In the genomic region with DNA sequence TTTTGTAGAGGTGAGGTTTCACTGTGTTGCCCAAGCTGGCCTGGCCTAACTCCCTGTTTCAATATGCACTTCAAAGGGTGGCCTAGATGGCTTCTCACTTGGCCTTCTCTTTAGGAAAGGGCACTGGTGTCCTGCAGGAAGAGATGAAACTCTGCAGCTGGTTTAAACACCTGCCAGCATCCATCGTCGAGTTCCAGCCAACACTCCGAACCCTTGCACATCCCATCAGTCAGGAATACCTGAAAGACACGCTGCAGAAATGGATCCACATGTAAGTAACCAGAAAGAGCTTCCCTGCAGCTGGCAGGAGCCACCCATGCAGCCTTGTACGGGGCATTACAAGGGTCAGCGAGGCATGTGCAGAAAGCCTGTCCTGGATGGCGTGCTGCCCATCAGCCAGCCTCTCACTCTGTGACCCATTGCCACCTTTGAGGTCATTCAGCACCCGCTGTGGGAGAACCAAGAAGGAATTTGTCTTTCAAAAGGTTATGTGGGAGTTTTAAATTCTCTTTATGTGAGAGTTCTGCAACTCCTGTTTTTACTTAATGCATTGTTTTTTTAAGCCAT, we compare ENCODE assay signal across 16 cellular contexts. TPM values are rescaled to one million over a fixed set of nuclear protein-coding genes. Genes with fewer than 3 reads are reported as not detected.
A peak's percentile ranks its signal among the peaks of the same experiment; 100 is the strongest.
DNase-seq lines count a peak whose midpoint lies in the region; ATAC-seq and TF ChIP-seq lines count a peak whose summit lies in the region.
"Had no signal": no experiment of that assay in that cellular context is flagged by ENCODE, and none has a peak within 500 bp of the region (broad histone marks: within the 10 kb centered on the region; RNA-seq: fewer than 3 reads in every experiment).

No MANE protein-coding gene starts in this region.

- H3K27me3 ChIP-seq in prostate gland (replicated peaks; ENCODE audit: insufficient read depth), result no peaks in the 10 kb centered on the region
- H3K27me3 ChIP-seq: BE2C had no signal

- ATAC-seq in T-helper 17 cell (no peak), left lobe of liver (peak; percentile 65)

- no peak overlapping the region for H3K4me3 Mint-ChIP-seq in T-helper 17 cell
- H3K4me3 Mint-ChIP-seq: CD4-positive, alpha-beta T cell had no signal

- 92% methylated on average over 8 of the region's 8 CpGs for WGBS in prostate gland

- H3K4me1 ChIP-seq in prostate gland (replicated peaks), result peaks cover 5% of the 10 kb centered on the region

- no peaks in the 10 kb centered on the region for H3K27me3 Mint-ChIP-seq in T-helper 17 cell
- H3K27me3 Mint-ChIP-seq: CD4-positive, alpha-beta T cell had no signal

- no peak for TF ChIP-seq POLR2A in prostate gland (IDR thresholded peaks at IDR 0.05)

- intact Hi-C loops in prostate gland (cut with DNase I), result loop anchor here (10.0 kb wide), 1 partner anchor 165 kb away; no protein-coding TSS in a partner anchor

- H3K27ac ChIP-seq in prostate gland, result no peak overlapping the region
- H3K27ac ChIP-seq: GM23248, HL-60 had no signal

- peaks cover 18 to 30% of the 10 kb centered on the region in 2 donors for H3K36me3 ChIP-seq in prostate gland

- peak overlapping the region; percentile 62 for H3K27ac Mint-ChIP-seq in T-helper 17 cell
- H3K27ac Mint-ChIP-seq: CD4-positive, alpha-beta T cell had no signal

- H3K4me1 Mint-ChIP-seq in T-helper 17 cell, result peaks cover 29% of the 10 kb centered on the region

- no peak for TF ChIP-seq CTCF in prostate gland (IDR thresholded peaks at IDR 0.05)

- peaks cover 11% of the 10 kb centered on the region for H3K36me3 Mint-ChIP-seq in T-helper 17 cell (ENCODE audit: low read depth)

- H3K9me3 ChIP-seq in T-helper 17 cell (ENCODE audit: control insufficient read depth, low read length, poor library complexity, severe bottlenecking), result no peaks in the 10 kb centered on the region
- H3K9me3 ChIP-seq in prostate gland, result no peaks in the 10 kb centered on the region
- H3K9me3 ChIP-seq: BE2C, Caco-2 had no signal

- H3K4me3 ChIP-seq in prostate gland, result no peak overlapping the region
- H3K4me3 ChIP-seq: GM23248 had no signal

- peak; percentile 55 for DNase-seq in activated effector memory CD4-positive, alpha-beta T cell treated with anti-CD3 and anti-CD28 coated beads, Interleukin-2, amount 50 U/mL, for 16 hours
- DNase-seq in activated effector memory CD4-positive, alpha-beta T cell treated with Interleukin-2 at 50 U/mL for 16 hours, result no peak
- no peak for DNase-seq in T-helper 17 cell
- peak; percentile 82 for DNase-seq in left lobe of liver (ENCODE audit: low spot score)
- DNase-seq in mesenteric fat pad (ENCODE audit: low spot score), result peak; percentile 55
- no peak for DNase-seq in prostate gland (ENCODE audit: low spot score)
- DNase-seq in putamen (ENCODE audit: low spot score), result no peak
- DNase-seq: ACHN; BE2C; C1 segment of cervical spinal cord; Caco-2; CD4-positive, alpha-beta T cell; GM23248; HCEC 1CT; IMR-90 had no signal

RNA-seq across cellular contexts. Expression of a gene that starts 7.0 kb away (rescaled TPM):
- total RNA-seq in T-helper 17 cell, result 10 to 100 TPM; 64.4 to 70.0 TPM
- 20.1 TPM for total RNA-seq in left lobe of liver
- total RNA-seq in mesenteric fat pad, result 34.8 TPM
- total RNA-seq in prostate gland, result 10 to 100 TPM; 34.6 to 52.5 TPM

RNA-seq across cellular contexts. Expression of a gene that starts 35.0 kb away (rescaled TPM):
- total RNA-seq in T-helper 17 cell (not detected), left lobe of liver (0.70 TPM), mesenteric fat pad (5.7 TPM), prostate gland (under 1 TPM; 0.40 to 0.46 TPM)
- total RNA-seq: CD4-positive, alpha-beta T cell; GM23248; IMR-90 had no signal

Comparison
In these comparisons a context has a peak if more than half of its experiments do, and no peak if none do; other contexts are left out.
1. DNase-seq: peak in activated effector memory CD4-positive, alpha-beta T cell treated with anti-CD3 and anti-CD28 coated beads, Interleukin-2, amount 50 U/mL, for 16 hours (single experiment), left lobe of liver (single experiment) and mesenteric fat pad (single experiment); none in activated effector memory CD4-positive, alpha-beta T cell treated with Interleukin-2 at 50 U/mL for 16 hours (single experiment), T-helper 17 cell (0 of 3), prostate gland (single experiment) and putamen (single experiment).